Comparison of ENCODE assay signal across 9 cellular contexts in genomic region chr20:37903317-37904007, GRCh38. TPM values are rescaled to one million over a fixed set of nuclear protein-coding genes. Genes with fewer than 3 reads are reported as not detected.
DNase-seq lines count a peak whose midpoint lies in the region; ATAC-seq and TF ChIP-seq lines count a peak whose summit lies in the region.
"Had no signal": no experiment of that assay in that cellular context is flagged by ENCODE, and none has a peak within 500 bp of the region (broad histone marks: within the 10 kb centered on the region; RNA-seq: fewer than 3 reads in every experiment).

No MANE protein-coding gene starts in this region.

- peaks cover 50% of the 10 kb centered on the region for H3K27me3 Mint-ChIP-seq in activated CD4-positive, alpha-beta T cell treated with anti-CD3 and anti-CD28 coated beads, Interleukin-2, amount 10 ng/mL, durations not matched to agents 7 days and 5 days
- H3K27me3 Mint-ChIP-seq in stimulated activated naive CD8-positive, alpha-beta T cell treated with anti-CD3 and anti-CD28 coated beads, Interleukin-15, amount 100 ng/mL, for 72 hours: peaks cover 85% of the 10 kb centered on the region

- no peaks in the 10 kb centered on the region for H3K9me3 Mint-ChIP-seq in activated CD4-positive, alpha-beta T cell treated with anti-CD3 and anti-CD28 coated beads, Interleukin-2, amount 10 ng/mL, durations not matched to agents 7 days and 5 days
- H3K9me3 Mint-ChIP-seq in stimulated activated naive CD8-positive, alpha-beta T cell treated with anti-CD3 and anti-CD28 coated beads, Interleukin-15, amount 100 ng/mL, for 72 hours: no peaks in the 10 kb centered on the region

- ATAC-seq in stimulated activated naive CD8-positive, alpha-beta T cell treated with anti-CD3 and anti-CD28 coated beads, Interleukin-15, amount 100 ng/mL, for 72 hours: peak; percentile 29
- ATAC-seq in GM21528 (IDR thresholded peaks at IDR 0.05; ENCODE audit: low FRiP score, unreplicated experiment): no peak

- H3K4me3 Mint-ChIP-seq in activated CD4-positive, alpha-beta T cell treated with anti-CD3 and anti-CD28 coated beads, Interleukin-2, amount 10 ng/mL, durations not matched to agents 7 days and 5 days: peak overlapping the region; percentile 59
- H3K4me3 Mint-ChIP-seq in stimulated activated naive CD8-positive, alpha-beta T cell treated with anti-CD3 and anti-CD28 coated beads, Interleukin-15, amount 100 ng/mL, for 72 hours: peak overlapping the region; percentile 50 to 69

- no peak for DNase-seq in activated CD4-positive, alpha-beta T cell treated with anti-CD3 and anti-CD28 coated beads, Interleukin-2, amount 10 ng/mL, durations not matched to agents 7 days and 5 days
- DNase-seq in activated CD4-positive, alpha-beta T cell treated with anti-CD3 and anti-CD28 coated beads, Interleukin-2, amount 50 U/mL, for 4 hours: no peak
- no peak for DNase-seq in stimulated activated naive CD8-positive, alpha-beta T cell treated with anti-CD3 and anti-CD28 coated beads, Interleukin-15, amount 100 ng/mL, for 72 hours
- DNase-seq in uterus: no peak
- no peak for DNase-seq in cerebellar nuclear complex (lab: John Stamatoyannopoulos, UW)
- DNase-seq: DND-41 had no signal

- TF ChIP-seq CTCF in VCaP (conservative IDR thresholded peaks at IDR 0.05) (peak; percentile 83), uterus (IDR thresholded peaks at IDR 0.05) (no peak)

- peaks cover 0 to 5% of the 10 kb centered on the region in 2 donors for H3K27me3 ChIP-seq in uterus

- intact Hi-C loops in uterus (cut with DNase I; ENCODE audit: low total_unique reads): no loop called here

- H3K36me3 Mint-ChIP-seq in activated CD4-positive, alpha-beta T cell treated with anti-CD3 and anti-CD28 coated beads, Interleukin-2, amount 10 ng/mL, durations not matched to agents 7 days and 5 days (ENCODE audit: low read depth): no peaks in the 10 kb centered on the region

- no peak overlapping the region for H3K27ac Mint-ChIP-seq in activated CD4-positive, alpha-beta T cell treated with anti-CD3 and anti-CD28 coated beads, Interleukin-2, amount 10 ng/mL, durations not matched to agents 7 days and 5 days
- H3K27ac Mint-ChIP-seq in stimulated activated naive CD8-positive, alpha-beta T cell treated with anti-CD3 and anti-CD28 coated beads, Interleukin-15, amount 100 ng/mL, for 72 hours: peak overlapping the region in 1 of 2 donors; percentile 77

- H3K36me3 ChIP-seq in uterus: no peaks in the 10 kb centered on the region

- H3K9me3 ChIP-seq in uterus: no peaks in the 10 kb centered on the region

- H3K27ac ChIP-seq in VCaP (peak overlapping the region; percentile 85), uterus (no peak overlapping the region)

- POLR2A ChIA-PET in activated CD4-positive, alpha-beta T cell treated with anti-CD3 and anti-CD28 coated beads, Interleukin-2, amount 10 ng/mL, durations not matched to agents 7 days and 5 days (lab: Charles Lee): no interaction called here

- H3K4me1 ChIP-seq in uterus: peaks cover 0 to 5% of the 10 kb centered on the region in 2 donors

- TF ChIP-seq POLR2A in uterus (IDR thresholded peaks at IDR 0.05): no peak

- H3K4me1 Mint-ChIP-seq in activated CD4-positive, alpha-beta T cell treated with anti-CD3 and anti-CD28 coated beads, Interleukin-2, amount 10 ng/mL, durations not matched to agents 7 days and 5 days: peaks cover 10% of the 10 kb centered on the region
- peaks cover 13% of the 10 kb centered on the region for H3K4me1 Mint-ChIP-seq in stimulated activated naive CD8-positive, alpha-beta T cell treated with anti-CD3 and anti-CD28 coated beads, Interleukin-15, amount 100 ng/mL, for 72 hours

- H3K4me3 ChIP-seq in iPS-11a (ENCODE audit: low read depth, low read length) (peak overlapping the region; percentile 37), uterus (no peak overlapping the region)

- CTCF ChIA-PET in activated CD4-positive, alpha-beta T cell treated with anti-CD3 and anti-CD28 coated beads, Interleukin-2, amount 10 ng/mL, durations not matched to agents 7 days and 5 days (lab: Charles Lee): interaction anchor here (0.6 kb wide), 1 partner anchor 88 kb away, joined by 3 read pairs; no protein-coding TSS in a partner anchor

RNA-seq across cellular contexts. Expression of gene VSTM2L, which starts 0.5 kb away (rescaled TPM):
- not detected for total RNA-seq in activated CD4-positive, alpha-beta T cell treated with anti-CD3 and anti-CD28 coated beads, Interleukin-2, amount 10 ng/mL, durations not matched to agents 7 days and 5 days
- 1 to 10 TPM in 1 of 4 donors, under 1 TPM in 3; 0.29 to 5.7 (median 0.73) TPM for total RNA-seq in uterus
